Comparison of ENCODE assay signal across 18 cellular contexts in the genomic region with DNA sequence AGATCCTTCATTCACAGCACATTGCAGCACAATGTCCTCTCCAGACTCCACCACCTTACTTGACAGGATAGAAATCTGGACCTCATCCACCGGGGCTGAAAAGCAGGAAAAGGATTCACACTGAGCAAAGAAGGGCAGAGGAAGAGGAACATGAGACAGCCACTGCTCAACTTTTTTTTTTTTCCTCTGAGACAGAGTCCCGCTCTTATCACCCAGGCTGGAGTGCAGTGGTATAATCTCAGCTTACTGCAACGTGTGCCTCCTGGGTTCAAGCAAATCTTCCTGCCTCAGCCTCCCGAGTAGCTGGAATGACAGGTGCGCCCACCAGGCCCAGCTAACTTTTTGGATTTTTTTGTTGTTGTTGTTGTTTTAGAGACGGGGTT. TPM values are rescaled to one million over a fixed set of nuclear protein-coding genes. Genes with fewer than 3 reads are reported as not detected.
DNase-seq lines count a peak whose midpoint lies in the region; ATAC-seq and TF ChIP-seq lines count a peak whose summit lies in the region.
"Had no signal": no experiment of that assay in that cellular context is flagged by ENCODE, and none has a peak within 500 bp of the region (broad histone marks: within the 10 kb centered on the region; RNA-seq: fewer than 3 reads in every experiment).

No MANE protein-coding gene starts in this region.

- no peak overlapping the region for H3K18ac ChIP-seq in mesendoderm (ENCODE audit: low read length)
- H3K18ac ChIP-seq in H9 (ENCODE audit: insufficient read length, low read depth, low read length): no peak overlapping the region

- no peak overlapping the region for H2BK20ac ChIP-seq in H9 (ENCODE audit: low read depth, low read length, poor library complexity, severe bottlenecking)

- H3K4me2 ChIP-seq in mesendoderm (ENCODE audit: low read length) (no peak overlapping the region), H9 (ENCODE audit: insufficient read depth, insufficient read length, low read length) (no peak overlapping the region)

- H4K5ac ChIP-seq in mesendoderm (ENCODE audit: low read length) (no peak overlapping the region), H9 (ENCODE audit: insufficient read length, low read depth, low read length) (no peak overlapping the region)

- H2BK120ac ChIP-seq in mesendoderm (ENCODE audit: low read depth, low read length): no peak overlapping the region
- no peak overlapping the region for H2BK120ac ChIP-seq in H9 (ENCODE audit: low read depth, low read length, poor library complexity, severe bottlenecking)

- no peak overlapping the region for H3K23ac ChIP-seq in mesendoderm (ENCODE audit: low read length)
- no peak overlapping the region for H3K23ac ChIP-seq in H9 (ENCODE audit: insufficient read length, low read depth, low read length)

- peaks cover 2 to 3% of the 10 kb centered on the region in 2 experiments; a peak in 3 of 4 replicates for H3K4me1 Mint-ChIP-seq in H9
- H3K4me1 Mint-ChIP-seq: B cell had no signal

- H2BK15ac ChIP-seq in mesendoderm (replicated peaks; ENCODE audit: low read depth) (no peak overlapping the region), H9 (ENCODE audit: low read depth, low read length) (no peak overlapping the region)

- no peak overlapping the region for H3K4me3 Mint-ChIP-seq in H9
- H3K4me3 Mint-ChIP-seq: B cell had no signal

- H3K27me3 ChIP-seq in SJCRH30 (no peaks in the 10 kb centered on the region), left ventricle myocardium inferior (ENCODE audit: low read depth) (no peaks in the 10 kb centered on the region), skeletal muscle tissue (ENCODE audit: control insufficient read depth in 3 of 3, insufficient read depth in 3 of 3, low read length in 3 of 3) (peaks cover 0 to 5% (median 0%) of the 10 kb centered on the region in 3 donors), mesendoderm (ENCODE audit: insufficient read depth, low read length, poor library complexity) (no peaks in the 10 kb centered on the region), H9 (ENCODE audit: insufficient read depth, low read length) (no peaks in the 10 kb centered on the region)
- H3K27me3 ChIP-seq: pancreas had no signal

- no peak overlapping the region for H3K14ac ChIP-seq in H9 (ENCODE audit: insufficient read depth, low read length)

- H3K4ac ChIP-seq in mesendoderm (ENCODE audit: low read depth, low read length) (no peak overlapping the region), H9 (ENCODE audit: low read depth, low read length) (no peak overlapping the region)

- H3K9ac ChIP-seq in skeletal muscle tissue (ENCODE audit: low read depth in 1 of 3, low read length in 3 of 3): no peak overlapping the region
- H3K9ac ChIP-seq in mesendoderm (ENCODE audit: low read length): no peak overlapping the region
- H3K9ac ChIP-seq in H9 (ENCODE audit: extremely low read depth, insufficient read length, low read length): no peak overlapping the region

- no peak for TF ChIP-seq CTCF in left ventricle myocardium inferior (IDR thresholded peaks at IDR 0.05; ENCODE audit: borderline replicate concordance)
- TF ChIP-seq CTCF in H9 (conservative IDR thresholded peaks at IDR 0.05): no peak

- peaks cover 8% of the 10 kb centered on the region for H3K27me3 Mint-ChIP-seq in H9 (ENCODE audit: low read depth)
- H3K27me3 Mint-ChIP-seq: B cell had no signal

- no peak overlapping the region for H3K4me3 ChIP-seq in SJCRH30
- H3K4me3 ChIP-seq in left ventricle myocardium inferior: no peak overlapping the region
- no peak overlapping the region for H3K4me3 ChIP-seq in skeletal muscle tissue (ENCODE audit: low read length in 3 of 3)
- no peak overlapping the region for H3K4me3 ChIP-seq in mesendoderm (ENCODE audit: low read length)
- H3K4me3 ChIP-seq: pancreas had no signal

- H3K56ac ChIP-seq in mesendoderm (ENCODE audit: low read length): no peak overlapping the region
- no peak overlapping the region for H3K56ac ChIP-seq in H9 (ENCODE audit: insufficient read length, low read depth, low read length)

- H3T11ph ChIP-seq in H9 (ENCODE audit: low read length): no peak overlapping the region

- intact Hi-C loops in left ventricle myocardium inferior (cut with micrococcal nuclease): no loop called here

- no peaks in the 10 kb centered on the region for H3K79me2 ChIP-seq in mesendoderm (ENCODE audit: control insufficient read depth, insufficient read depth, low read length)
- no peaks in the 10 kb centered on the region for H3K79me2 ChIP-seq in H9 (ENCODE audit: insufficient read depth, low read length)

- H2BK12ac ChIP-seq in H9 (ENCODE audit: insufficient read length, low read depth, low read length): no peak overlapping the region

- H3K4me1 ChIP-seq in SJCRH30 (peaks cover 34% of the 10 kb centered on the region), left ventricle myocardium inferior (peaks cover 75% of the 10 kb centered on the region), skeletal muscle tissue (ENCODE audit: control insufficient read depth in 3 of 3, insufficient read depth in 3 of 3, low read length in 3 of 3) (peaks cover 17 to 27% (median 19%) of the 10 kb centered on the region in 3 donors), mesendoderm (ENCODE audit: control insufficient read depth, low read depth, low read length) (no peaks in the 10 kb centered on the region), H9 (ENCODE audit: insufficient read depth, low read length) (no peaks in the 10 kb centered on the region)
- H3K4me1 ChIP-seq: pancreas had no signal

- peak; percentile 45 for DNase-seq in Daoy (ENCODE audit: low read depth)
- no peak for DNase-seq in SJCRH30
- no peak for DNase-seq in left ventricle myocardium inferior
- DNase-seq in mesendoderm: no peak
- no peak for DNase-seq in H9
- DNase-seq: activated CD4-positive, alpha-beta T cell treated with anti-CD3 and anti-CD28 coated beads for 4 hours; activated naive CD4-positive, alpha-beta T cell treated with Interleukin-2 at 50 U/mL for 16 hours; DMS153; erythroblast; NCI-H1105 treated with DMSO at 0.1 percent for 48 hours; NCI-H82; pancreas; small intestine; stimulated activated CD4-positive, alpha-beta T cell treated with anti-CD3 and anti-CD28 coated beads, Interleukin-4, amount 100 ng/mL, for 1 hour had no signal

- H4K8ac ChIP-seq in mesendoderm (ENCODE audit: low read depth, low read length) (no peak overlapping the region), H9 (replicated peaks; ENCODE audit: insufficient read length, low read depth, low read length) (no peak overlapping the region)

- no peak overlapping the region for H3K27ac Mint-ChIP-seq in H9
- H3K27ac Mint-ChIP-seq: B cell had no signal

- WGBS in mesendoderm (ENCODE audit: extremely low coverage, insufficient coverage, low lambda C conversion rate): no CpG with 5 or more reads among the region's 6 CpGs
- no CpG with 5 or more reads among the region's 6 CpGs for WGBS in H9 (ENCODE audit: extremely low coverage, insufficient read length, low lambda C conversion rate)

- no peak overlapping the region for H4K91ac ChIP-seq in H9 (ENCODE audit: insufficient read length, low read depth, low read length)

- H2BK5ac ChIP-seq in mesendoderm (ENCODE audit: low read length): no peak overlapping the region
- no peak overlapping the region for H2BK5ac ChIP-seq in H9 (ENCODE audit: insufficient read length, low read length)

- H4K20me1 ChIP-seq in H9 (ENCODE audit: control insufficient read depth, insufficient read depth, insufficient read length): no peaks in the 10 kb centered on the region

- H3K23me2 ChIP-seq in H9 (ENCODE audit: insufficient read length, low read depth, low read length, poor library complexity, severe bottlenecking): no peaks in the 10 kb centered on the region

- H2AK5ac ChIP-seq in mesendoderm (ENCODE audit: low read length): no peak overlapping the region
- no peak overlapping the region for H2AK5ac ChIP-seq in H9 (ENCODE audit: insufficient read length, low read length)

- H3K27ac ChIP-seq in SJCRH30 (peak overlapping the region; percentile 85), left ventricle myocardium inferior (replicated peaks) (peak overlapping the region; percentile 77), skeletal muscle tissue (ENCODE audit: low read depth, low read length) (peak overlapping the region; percentile 28), mesendoderm (ENCODE audit: low read depth, low read length) (no peak overlapping the region), H9 (ENCODE audit: insufficient read length, low read depth, low read length) (no peak overlapping the region)
- H3K27ac ChIP-seq: pancreas had no signal

- H3K79me1 ChIP-seq in mesendoderm (ENCODE audit: low read length) (no peaks in the 10 kb centered on the region), H9 (ENCODE audit: insufficient read depth, low read depth, low read length, poor library complexity, severe bottlenecking) (no peaks in the 10 kb centered on the region)

- H3K36me3 Mint-ChIP-seq in H9 (ENCODE audit: insufficient read depth in 1 of 3, low read depth in 3 of 3): no peaks in the 10 kb centered on the region
- H3K36me3 Mint-ChIP-seq: brain had no signal

- H3K9me3 ChIP-seq in SJCRH30 (replicated peaks) (no peaks in the 10 kb centered on the region), left ventricle myocardium inferior (replicated peaks) (no peaks in the 10 kb centered on the region), skeletal muscle tissue (ENCODE audit: control insufficient read depth in 3 of 3, low read length in 3 of 3) (no peaks in the 10 kb centered on the region), H9 (ENCODE audit: control insufficient read depth, low read depth, low read length) (no peaks in the 10 kb centered on the region)
- H3K9me3 ChIP-seq: pancreas had no signal

- no peaks in the 10 kb centered on the region for H3K9me3 Mint-ChIP-seq in H9

- no peak overlapping the region for H2AFZ ChIP-seq in H9 (ENCODE audit: low read length)

- ATAC-seq in HG02970 (IDR thresholded peaks at IDR 0.05; ENCODE audit: low FRiP score, unreplicated experiment): no peak
- ATAC-seq: pancreas had no signal

- H3K36me3 ChIP-seq in SJCRH30 (no peaks in the 10 kb centered on the region), left ventricle myocardium inferior (peaks cover 19% of the 10 kb centered on the region), skeletal muscle tissue (ENCODE audit: control insufficient read depth in 3 of 3, insufficient read depth in 3 of 3, low read length in 3 of 3) (no peaks in the 10 kb centered on the region), mesendoderm (ENCODE audit: control insufficient read depth, insufficient read depth, low read length) (no peaks in the 10 kb centered on the region)
- H3K36me3 ChIP-seq: pancreas had no signal

RNA-seq across cellular contexts. Expression of a gene that starts 34.4 kb away (rescaled TPM):
- 0.15 and 3.3 TPM in 2 replicates for total RNA-seq in Daoy (2014; rRNA removed; shearing (Covaris generic))
- 0.49 and 0.68 TPM in 2 replicates for total RNA-seq in SJCRH30 (2014; rRNA removed; shearing (Covaris generic))
- 106 TPM for total RNA-seq in left ventricle myocardium inferior
- total RNA-seq in skeletal muscle tissue: 57.9 TPM
- polyA plus RNA-seq in mesendoderm (2013, experiment 1 of 2): 0.14 TPM
- 0.07 TPM for polyA plus RNA-seq in mesendoderm (2013, experiment 2 of 2)
- 0.15 and 0.17 TPM in 2 replicates for total RNA-seq in H9 (2021)

Comparison
In these comparisons a context has a peak if more than half of its experiments do, and no peak if none do; other contexts are left out.
1. H3K27ac ChIP-seq: peak in SJCRH30 (single experiment), left ventricle myocardium inferior (single experiment) and skeletal muscle tissue (single experiment); none in mesendoderm (single experiment) and H9 (single experiment).
2. RNA of a gene that starts 34.4 kb away (total RNA-seq): 106 TPM in left ventricle myocardium inferior (single experiment) and 57.9 TPM in skeletal muscle tissue (single experiment); 0.15 to 3.3 TPM in Daoy, 0.49 to 0.68 TPM in SJCRH30 and 0.15 to 0.17 TPM in H9; every median in the first group is over 10 times any median in the second.